In genomic region chr11:44764583-44764982, GRCh38 we compare ENCODE assay signal across 17 cellular contexts. TPM values are rescaled to one million over a fixed set of nuclear protein-coding genes. Genes with fewer than 3 reads are reported as not detected.
DNase-seq lines count a peak whose midpoint lies in the region; ATAC-seq and TF ChIP-seq lines count a peak whose summit lies in the region.
"Had no signal": no experiment of that assay in that cellular context is flagged by ENCODE, and none has a peak within 500 bp of the region (broad histone marks: within the 10 kb centered on the region; RNA-seq: fewer than 3 reads in every experiment).

No MANE protein-coding gene starts in this region.

- H2BK5ac ChIP-seq in neuronal stem cell (ENCODE audit: low read length): no peak overlapping the region

- peak overlapping the region in 8 of 10 donors; percentile 81 to 92 (median 88) for H3K27ac ChIP-seq in heart right ventricle
- peak overlapping the region; percentile 11 for H3K27ac ChIP-seq in right cardiac atrium (ENCODE audit: low read length)
- no peak overlapping the region for H3K27ac ChIP-seq in neuronal stem cell (replicated peaks; ENCODE audit: low read length)
- no peak overlapping the region for H3K27ac ChIP-seq in substantia nigra (ENCODE audit: low read depth, low read length, poor library complexity, severe bottlenecking)
- H3K27ac ChIP-seq: RWPE1 had no signal

- 92 to 95% methylated on average over 4 of the region's 4 CpGs for WGBS in heart right ventricle, 2 donors
- WGBS in right cardiac atrium: 85% methylated on average over 4 of the region's 4 CpGs
- WGBS in neuronal stem cell (ENCODE audit: extremely low coverage in 2 of 2, insufficient read length in 2 of 2, insufficient replicate concordance in 1 of 2), 2 donors: no CpG with 5 or more reads among the region's 4 CpGs

- peaks cover 6% of the 10 kb centered on the region for H3K79me1 ChIP-seq in neuronal stem cell (ENCODE audit: low read depth, low read length)

- H3K9me3 ChIP-seq in heart right ventricle (peaks cover 0 to 11% (median 3%) of the 10 kb centered on the region in 11 donors), right cardiac atrium (ENCODE audit: control insufficient read depth, low read length) (no peaks in the 10 kb centered on the region), neuronal stem cell (replicated peaks in 1 of 2; ENCODE audit: control insufficient read depth in 2 of 2, insufficient read depth in 1 of 2, low read depth in 1 of 2, low read length in 2 of 2) (peaks cover 9 to 21% of the 10 kb centered on the region in 2 donors)

- H3K18ac ChIP-seq in neuronal stem cell (ENCODE audit: low read length): peak overlapping the region; percentile 30

- no peak for TF ChIP-seq CTCF in heart right ventricle (IDR thresholded peaks at IDR 0.05)

- H3K9ac ChIP-seq in neuronal stem cell (ENCODE audit: low read depth, low read length, poor library complexity): no peak overlapping the region

- ATAC-seq in heart right ventricle (no peak), Right ventricle myocardium superior (ENCODE audit: poor library complexity) (no peak), right cardiac atrium (no peak)
- ATAC-seq: GM23338, K562 had no signal

- H3K4ac ChIP-seq in neuronal stem cell (ENCODE audit: low read length): no peak overlapping the region

- H3K4me3 ChIP-seq in heart right ventricle (no peak overlapping the region), right cardiac atrium (ENCODE audit: low read length) (no peak overlapping the region), neuronal stem cell (ENCODE audit: low read length in 2 of 2) (no peak overlapping the region)
- H3K4me3 ChIP-seq: GM23338, K562 had no signal

- H2BK12ac ChIP-seq in neuronal stem cell (ENCODE audit: low read length): no peak overlapping the region

- no peak overlapping the region for H3K14ac ChIP-seq in neuronal stem cell (ENCODE audit: low read length)

- H2AK5ac ChIP-seq in neuronal stem cell (ENCODE audit: low read depth, low read length): no peak overlapping the region

- H3K4me2 ChIP-seq in neuronal stem cell (ENCODE audit: insufficient read depth, low read length, poor library complexity, severe bottlenecking): no peak overlapping the region
- H3K4me2 ChIP-seq: GM23338 had no signal

- no peak overlapping the region for H4K91ac ChIP-seq in neuronal stem cell (ENCODE audit: low read depth, low read length, poor library complexity)

- H4K8ac ChIP-seq in neuronal stem cell (ENCODE audit: low read depth, low read length): no peak overlapping the region

- H3K36me3 ChIP-seq in heart right ventricle (peaks cover 0 to 15% (median 0%) of the 10 kb centered on the region in 9 donors), neuronal stem cell (replicated peaks in 1 of 2; ENCODE audit: control insufficient read depth in 2 of 2, insufficient read depth in 2 of 2, low read length in 2 of 2) (peaks cover 26 to 52% of the 10 kb centered on the region in 2 donors)

- H3K4me1 ChIP-seq in heart right ventricle: peaks cover 26 to 84% (median 68%) of the 10 kb centered on the region in 9 donors
- H3K4me1 ChIP-seq in right cardiac atrium (ENCODE audit: control insufficient read depth, insufficient read depth, low read length): peaks cover 33% of the 10 kb centered on the region
- peaks cover 26 to 27% of the 10 kb centered on the region in 2 donors for H3K4me1 ChIP-seq in neuronal stem cell (ENCODE audit: control insufficient read depth in 2 of 2, insufficient read depth in 1 of 2, low read depth in 1 of 2, low read length in 2 of 2)

- no peak overlapping the region for H3K23ac ChIP-seq in neuronal stem cell (ENCODE audit: low read depth, low read length, poor library complexity)

- no peak overlapping the region for H2BK120ac ChIP-seq in neuronal stem cell (ENCODE audit: low read depth, low read length)

- DNase-seq in heart right ventricle (no peak), Right ventricle myocardium superior (no peak), right cardiac atrium (no peak), neuronal stem cell (ENCODE audit: low spot score) (no peak), substantia nigra (lab: John Stamatoyannopoulos, UW) (no peak)
- no peak for DNase-seq in activated effector memory CD4-positive, alpha-beta T cell treated with Interleukin-2 at 50 U/mL for 16 hours
- no peak for DNase-seq in activated naive CD4-positive, alpha-beta T cell treated with Interleukin-2 at 50 U/mL for 16 hours
- DNase-seq: GF-D8, MV-4-11, NCI-H1436, NCI-H2029 treated with DMSO at 0.1 percent for 48 hours, NCI-H748 treated with DMSO at 0.1 percent for 48 hours had no signal

- H2BK15ac ChIP-seq in neuronal stem cell (ENCODE audit: low read length): no peak overlapping the region

- H3K27me3 ChIP-seq in heart right ventricle (no peaks in the 10 kb centered on the region), right cardiac atrium (ENCODE audit: control insufficient read depth, insufficient read depth) (no peaks in the 10 kb centered on the region), neuronal stem cell (ENCODE audit: control insufficient read depth in 3 of 3, insufficient read depth in 3 of 3, low read depth in 1 of 3, low read length in 3 of 3) (no peaks in the 10 kb centered on the region)

- no peak overlapping the region for H2AFZ ChIP-seq in neuronal stem cell (ENCODE audit: low read length)
- H2AFZ ChIP-seq: GM23338 had no signal

- intact Hi-C loops in heart right ventricle (cut with DNase I) (loop anchor here in 1 of 10 donors (5.0 kb wide), 1 partner anchor 37 kb away; the partner anchor contains the start of gene TSPAN18), Right ventricle myocardium superior (cut with DNase I) (no loop called here), right cardiac atrium (cut with DNase I) (no loop called here)

RNA-seq across cellular contexts. Expression of gene TSPAN18, which starts 37.8 kb away (rescaled TPM):
- 100 to 1,000 TPM in 4 of 10 donors, 10 to 100 TPM in 6; 74.2 to 140 (median 95.2) TPM for total RNA-seq in heart right ventricle
- polyA plus RNA-seq in heart right ventricle: 10 to 100 TPM; 37.7 to 42.6 TPM
- total RNA-seq in Right ventricle myocardium superior: 99.7 TPM
- 100 to 1,000 TPM; 158 to 236 (median 207) TPM for total RNA-seq in right cardiac atrium
- polyA plus RNA-seq in right cardiac atrium: 120 TPM
- 144 TPM for polyA plus RNA-seq in neuronal stem cell (2013, experiment 1 of 2)
- 146 TPM for polyA plus RNA-seq in neuronal stem cell (2013, experiment 2 of 2)
- total RNA-seq: NCI-H460 had no signal
- polyA plus RNA-seq: CD14-positive monocyte had no signal

Comparison
In these comparisons a context has a peak if more than half of its experiments do, and no peak if none do; other contexts are left out.
1. H3K27ac ChIP-seq: peak in heart right ventricle (8 of 10) and right cardiac atrium (single experiment); none in neuronal stem cell (single experiment) and substantia nigra (single experiment).